In genomic region chr3:49501258-49501609, GRCh38 we compare ENCODE assay signal across 12 cellular contexts. TPM values are rescaled to one million over a fixed set of nuclear protein-coding genes. Genes with fewer than 3 reads are reported as not detected.
A peak's percentile ranks its signal among the peaks of the same experiment; 100 is the strongest.
DNase-seq lines count a peak whose midpoint lies in the region; ATAC-seq and TF ChIP-seq lines count a peak whose summit lies in the region.
"Had no signal": no experiment of that assay in that cellular context is flagged by ENCODE, and none has a peak within 500 bp of the region (broad histone marks: within the 10 kb centered on the region; RNA-seq: fewer than 3 reads in every experiment).

No MANE protein-coding gene starts in this region.

- peak overlapping the region; percentile 85 for H3K27ac Mint-ChIP-seq in mesothelial cell of epicardium

- CTCF ChIA-PET in RWPE1 (lab: Yijun Ruan, JAX), result no interaction called here

- H3K36me3 ChIP-seq in thoracic aorta, result no peaks in the 10 kb centered on the region

- DNase-seq in RWPE1 (ENCODE audit: low spot score), result no peak
- no peak for DNase-seq in erythroblast (lab: John Stamatoyannopoulos, UW)
- DNase-seq in mesothelial cell of epicardium (ENCODE audit: low spot score in 2 of 2, unreplicated experiment in 2 of 2), result no peak
- no peak for DNase-seq in thoracic aorta (ENCODE audit: low spot score)
- no peak for DNase-seq in OCI-M1 (lab: John Stamatoyannopoulos, UW)
- DNase-seq in midbrain (lab: John Stamatoyannopoulos, UW), result no peak
- DNase-seq: cerebellar nuclear complex, glutamatergic neuron, NCI-H1092 had no signal

- peak overlapping the region; percentile 97 for H3K27ac ChIP-seq in RWPE1
- H3K27ac ChIP-seq in thoracic aorta, result peak overlapping the region; percentile 85 to 88

- TF ChIP-seq CTCF in RWPE1 (conservative IDR thresholded peaks at IDR 0.05; ENCODE audit: low read depth), result no peak
- no peak for TF ChIP-seq CTCF in mesothelial cell of epicardium (IDR thresholded peaks at IDR 0.05; ENCODE audit: unreplicated experiment)
- TF ChIP-seq CTCF in thoracic aorta (IDR thresholded peaks at IDR 0.05), result no peak

- peaks cover 13% of the 10 kb centered on the region for H3K36me3 Mint-ChIP-seq in mesothelial cell of epicardium

- H3K4me3 Mint-ChIP-seq in mesothelial cell of epicardium, result no peak overlapping the region
- H3K4me3 Mint-ChIP-seq: neural crest cell had no signal

- no peaks in the 10 kb centered on the region for H3K9me3 ChIP-seq in thoracic aorta

- no peak overlapping the region for H3K4me3 ChIP-seq in thoracic aorta

- POLR2A ChIA-PET in RWPE1 (lab: Yijun Ruan, JAX; ENCODE audit: low non-redundant PET), result interaction anchor here (0.6 kb wide), 1 partner anchor 23 kb away, joined by 11 read pairs; no protein-coding TSS in a partner anchor

- peak; percentile 13 for ATAC-seq in thoracic aorta (ENCODE audit: insufficient number of reproducible peaks, low FRiP score, low read depth)
- no peak for ATAC-seq in HG02981 (IDR thresholded peaks at IDR 0.05; ENCODE audit: unreplicated experiment)
- no peak for ATAC-seq in HG03097 (IDR thresholded peaks at IDR 0.05; ENCODE audit: low FRiP score, unreplicated experiment)

- TF ChIP-seq POLR2A in erythroblast (IDR thresholded peaks at IDR 0.05; ENCODE audit: low read length), result peak; percentile 39

- H3K27me3 ChIP-seq in thoracic aorta (replicated peaks; ENCODE audit: insufficient read depth), result no peaks in the 10 kb centered on the region

- H3K9me3 Mint-ChIP-seq in mesothelial cell of epicardium, result no peaks in the 10 kb centered on the region
- H3K9me3 Mint-ChIP-seq: neural crest cell had no signal

- H3K4me1 ChIP-seq in thoracic aorta (ENCODE audit: control insufficient read depth in 1 of 2, low read depth in 2 of 2), result peaks cover 12 to 42% of the 10 kb centered on the region in 2 donors

- H3K27me3 Mint-ChIP-seq in mesothelial cell of epicardium (ENCODE audit: low read depth), result no peaks in the 10 kb centered on the region

- peaks cover 19% of the 10 kb centered on the region for H3K4me1 Mint-ChIP-seq in mesothelial cell of epicardium

RNA-seq across cellular contexts. Expression of gene DAG1, which starts 31.2 kb away (rescaled TPM):
- total RNA-seq in mesothelial cell of epicardium (118 to 128 TPM (median 120 TPM) in 3 replicates), thoracic aorta (100 to 1,000 TPM in 1 of 2 donors, 10 to 100 TPM in 1; 71.9 to 171 TPM)

RNA-seq across cellular contexts. Expression of gene BSN, which starts 53.0 kb away (rescaled TPM):
- 0.67 to 0.75 TPM (median 0.69 TPM) in 3 replicates for total RNA-seq in mesothelial cell of epicardium
- total RNA-seq in thoracic aorta, result under 1 TPM; 0.27 to 0.35 TPM
